19 cellular contexts compared by ENCODE assay signal in genomic region chr1:109027841-109028240, GRCh38. TPM values are rescaled to one million over a fixed set of nuclear protein-coding genes. Genes with fewer than 3 reads are reported as not detected.
A peak's percentile ranks its signal among the peaks of the same experiment; 100 is the strongest.
DNase-seq lines count a peak whose midpoint lies in the region; ATAC-seq and TF ChIP-seq lines count a peak whose summit lies in the region.
"Had no signal": no experiment of that assay in that cellular context is flagged by ENCODE, and none has a peak within 500 bp of the region (broad histone marks: within the 10 kb centered on the region; RNA-seq: fewer than 3 reads in every experiment).

No MANE protein-coding gene starts in this region.

- H3K9ac ChIP-seq in smooth muscle cell (ENCODE audit: low read depth), result no peak overlapping the region

- peaks cover 61% of the 10 kb centered on the region for H3K79me2 ChIP-seq in smooth muscle cell (ENCODE audit: low read depth)

- TF ChIP-seq CTCF in cardiac muscle cell (IDR thresholded peaks at IDR 0.05; ENCODE audit: low read depth, low read length), result peak; percentile 19
- TF ChIP-seq CTCF in heart right ventricle (IDR thresholded peaks at IDR 0.05), result peak in 4 of 9 donors; percentile 23 to 35 (median 32)
- peak; percentile 34 for TF ChIP-seq CTCF in LNCAP (IDR thresholded peaks at IDR 0.05)
- peak; percentile 9 for TF ChIP-seq CTCF in smooth muscle cell (IDR thresholded peaks at IDR 0.05; ENCODE audit: borderline replicate concordance, insufficient read depth, poor library complexity, severe bottlenecking)

- no peak overlapping the region for H3K4me2 ChIP-seq in smooth muscle cell

- intact Hi-C loops in heart right ventricle (cut with DNase I), result no loop called here

- DNase-seq in cardiac muscle cell (ENCODE audit: low read depth in 1 of 2, low spot score in 1 of 2) (no peak), heart right ventricle (no peak), epithelial cell of prostate (ENCODE audit: low read depth, low spot score) (no peak), smooth muscle cell (lab: John Stamatoyannopoulos, UW; ENCODE audit: unreplicated experiment) (no peak)
- no peak for DNase-seq in activated T-cell treated with anti-CD3 and anti-CD28 coated beads, Interleukin-2, amount 50 U/mL, for 4 hours
- no peak for DNase-seq in stimulated activated CD8-positive, alpha-beta memory T cell treated with anti-CD3 and anti-CD28 coated beads, Interleukin-4, amount 100 ng/mL, for 48 hours
- DNase-seq: amygdala; cortex of kidney; MG63; NCI-H2029 treated with DMSO at 0.1 percent for 48 hours; NCI-H69; RPMI8226; stimulated activated naive CD8-positive, alpha-beta T cell treated with anti-CD3 and anti-CD28 coated beads, Interleukin-15, amount 100 ng/mL, for 72 hours; T-helper 9 cell; uterus had no signal

- ATAC-seq in heart right ventricle (no peak), HG02852 (IDR thresholded peaks at IDR 0.05; ENCODE audit: unreplicated experiment) (no peak)
- no peak for ATAC-seq in activated T-cell treated with anti-CD3 and anti-CD28 coated beads, Interleukin-2, amount 50 U/mL, for 4 hours
- ATAC-seq: stimulated activated naive CD8-positive, alpha-beta T cell treated with anti-CD3 and anti-CD28 coated beads, Interleukin-15, amount 100 ng/mL, for 72 hours had no signal

- H3K27ac ChIP-seq in cardiac muscle cell, result no peak overlapping the region
- no peak overlapping the region for H3K27ac ChIP-seq in heart right ventricle
- H3K27ac ChIP-seq in epithelial cell of prostate, result peak overlapping the region; percentile 30
- H3K27ac ChIP-seq in smooth muscle cell (ENCODE audit: low read depth), result no peak overlapping the region
- H3K27ac ChIP-seq: uterus had no signal

- no peaks in the 10 kb centered on the region for H3K36me3 ChIP-seq in cardiac muscle cell
- peaks cover 0 to 8% (median 0%) of the 10 kb centered on the region in 9 donors for H3K36me3 ChIP-seq in heart right ventricle
- no peaks in the 10 kb centered on the region for H3K36me3 ChIP-seq in smooth muscle cell (ENCODE audit: low read depth)
- H3K36me3 ChIP-seq: uterus had no signal

- no peaks in the 10 kb centered on the region for H3K9me3 Mint-ChIP-seq in activated T-cell treated with anti-CD3 and anti-CD28 coated beads, Interleukin-2, amount 50 U/mL, for 4 hours
- H3K9me3 Mint-ChIP-seq: activated T-helper 1 cell treated with anti-CD3 and anti-CD28 coated beads, Interleukin-12 subunit alpha, Interleukin-12 subunit beta, Interleukin-2, Interleukin-4 antibody, amounts not matched to agents 30 ng/mL and 10 ng/mL and 1 ng/mL, durations not matched to agents 14 hours and 24 hours and 36 hours; memory B cell; stimulated activated naive CD8-positive, alpha-beta T cell treated with anti-CD3 and anti-CD28 coated beads, Interleukin-15, amount 100 ng/mL, for 72 hours had no signal

- H3K36me3 Mint-ChIP-seq in activated T-cell treated with anti-CD3 and anti-CD28 coated beads, Interleukin-2, amount 50 U/mL, for 4 hours (ENCODE audit: insufficient read depth), result no peaks in the 10 kb centered on the region

- no peak overlapping the region for H3K4me3 Mint-ChIP-seq in activated T-cell treated with anti-CD3 and anti-CD28 coated beads, Interleukin-2, amount 50 U/mL, for 4 hours
- H3K4me3 Mint-ChIP-seq: activated T-helper 1 cell treated with anti-CD3 and anti-CD28 coated beads, Interleukin-12 subunit alpha, Interleukin-12 subunit beta, Interleukin-2, Interleukin-4 antibody, amounts not matched to agents 30 ng/mL and 10 ng/mL and 1 ng/mL, durations not matched to agents 14 hours and 24 hours and 36 hours; memory B cell; stimulated activated naive CD8-positive, alpha-beta T cell treated with anti-CD3 and anti-CD28 coated beads, Interleukin-15, amount 100 ng/mL, for 72 hours had no signal

- H3K27me3 ChIP-seq in cardiac muscle cell, result no peaks in the 10 kb centered on the region
- no peaks in the 10 kb centered on the region for H3K27me3 ChIP-seq in heart right ventricle
- H3K27me3 ChIP-seq in smooth muscle cell (ENCODE audit: low read depth), result no peaks in the 10 kb centered on the region
- H3K27me3 ChIP-seq: MG63, uterus had no signal

- peaks cover 26% of the 10 kb centered on the region for H4K20me1 ChIP-seq in smooth muscle cell (ENCODE audit: low read depth)

- H3K4me1 Mint-ChIP-seq in activated T-cell treated with anti-CD3 and anti-CD28 coated beads, Interleukin-2, amount 50 U/mL, for 4 hours (ENCODE audit: low read depth), result no peaks in the 10 kb centered on the region
- H3K4me1 Mint-ChIP-seq: memory B cell; stimulated activated naive CD8-positive, alpha-beta T cell treated with anti-CD3 and anti-CD28 coated beads, Interleukin-15, amount 100 ng/mL, for 72 hours had no signal

- H3K4me3 ChIP-seq in cardiac muscle cell (no peak overlapping the region), heart right ventricle (no peak overlapping the region), smooth muscle cell (no peak overlapping the region)
- H3K4me3 ChIP-seq: MG63, uterus had no signal

- H3F3A ChIP-seq in smooth muscle cell (ENCODE audit: low read depth), result no peaks in the 10 kb centered on the region

- no peak overlapping the region for H2AFZ ChIP-seq in smooth muscle cell (ENCODE audit: low read depth)

- no peaks in the 10 kb centered on the region for H3K4me1 ChIP-seq in cardiac muscle cell (ENCODE audit: low read depth)
- no peaks in the 10 kb centered on the region for H3K4me1 ChIP-seq in heart right ventricle
- H3K4me1 ChIP-seq in smooth muscle cell (ENCODE audit: low read depth), result no peaks in the 10 kb centered on the region
- H3K4me1 ChIP-seq: uterus had no signal

- H3K9me3 ChIP-seq in cardiac muscle cell (ENCODE audit: low read depth) (no peaks in the 10 kb centered on the region), heart right ventricle (no peaks in the 10 kb centered on the region), smooth muscle cell (replicated peaks; ENCODE audit: low read depth) (no peaks in the 10 kb centered on the region)
- H3K9me3 ChIP-seq: MG63, uterus had no signal

- H3K27me3 Mint-ChIP-seq in activated T-cell treated with anti-CD3 and anti-CD28 coated beads, Interleukin-2, amount 50 U/mL, for 4 hours (ENCODE audit: low read depth), result no peaks in the 10 kb centered on the region
- H3K27me3 Mint-ChIP-seq: memory B cell; stimulated activated naive CD8-positive, alpha-beta T cell treated with anti-CD3 and anti-CD28 coated beads, Interleukin-15, amount 100 ng/mL, for 72 hours had no signal

RNA-seq across cellular contexts. Expression of gene WDR47, which starts 14.1 kb away (rescaled TPM):
- total RNA-seq in cardiac muscle cell, result 6.7 and 6.9 TPM in 2 replicates
- 7.9 and 9.1 TPM in 2 replicates for polyA plus RNA-seq in cardiac muscle cell
- total RNA-seq in heart right ventricle, result 10 to 100 TPM; 10.7 to 20.6 (median 14.4) TPM
- polyA plus RNA-seq in heart right ventricle, result 1 to 10 TPM; 3.5 to 4.6 TPM
- total RNA-seq in smooth muscle cell, result 14.9 and 16.0 TPM in 2 replicates
- polyA plus RNA-seq in smooth muscle cell, result 5.8 and 8.5 TPM in 2 replicates
- 10 to 100 TPM; 11.7 to 14.5 (median 14.3) TPM for total RNA-seq in activated T-cell treated with anti-CD3 and anti-CD28 coated beads, Interleukin-2, amount 50 U/mL, for 4 hours

RNA-seq across cellular contexts. Expression of gene TAF13, which starts 48.0 kb away (rescaled TPM):
- 8.8 and 14.0 TPM in 2 replicates for total RNA-seq in cardiac muscle cell
- 4.5 and 7.2 TPM in 2 replicates for polyA plus RNA-seq in cardiac muscle cell
- 10 to 100 TPM; 45.8 to 69.9 (median 59.0) TPM for total RNA-seq in heart right ventricle
- polyA plus RNA-seq in heart right ventricle, result 10 to 100 TPM; 18.4 to 42.4 TPM
- total RNA-seq in smooth muscle cell, result 110 and 165 TPM in 2 replicates
- polyA plus RNA-seq in smooth muscle cell, result 30.1 and 30.3 TPM in 2 replicates
- 10 to 100 TPM; 38.1 to 43.5 (median 43.3) TPM for total RNA-seq in activated T-cell treated with anti-CD3 and anti-CD28 coated beads, Interleukin-2, amount 50 U/mL, for 4 hours
